In genomic region chr12:89373772-89374572, GRCh38 we compare ENCODE assay signal across 11 cellular contexts. TPM values are rescaled to one million over a fixed set of nuclear protein-coding genes. Genes with fewer than 3 reads are reported as not detected.
DNase-seq lines count a peak whose midpoint lies in the region; ATAC-seq and TF ChIP-seq lines count a peak whose summit lies in the region.
"Had no signal": no experiment of that assay in that cellular context is flagged by ENCODE, and none has a peak within 500 bp of the region (broad histone marks: within the 10 kb centered on the region; RNA-seq: fewer than 3 reads in every experiment).

No MANE protein-coding gene starts in this region.

- H3K4me3 ChIP-seq in fibroblast of the aortic adventitia (ENCODE audit: low read depth, low read length): no peak overlapping the region
- no peak overlapping the region for H3K4me3 ChIP-seq in ovary

- H3K4me1 ChIP-seq in ovary (ENCODE audit: insufficient read depth): no peaks in the 10 kb centered on the region

- H3K27me3 ChIP-seq in ovary: no peaks in the 10 kb centered on the region

- H3K9me3 ChIP-seq in ovary: no peaks in the 10 kb centered on the region

- no peak overlapping the region for H3K27ac ChIP-seq in ovary

- TF ChIP-seq POLR2A in ovary (IDR thresholded peaks at IDR 0.05): no peak

- WGBS in ovary, 3 donors: 5 to 8% (median 7%) methylated on average over 2 of the region's 2 CpGs

- intact Hi-C loops in ovary (cut with DNase I): no loop called here

- DNase-seq in Daoy (ENCODE audit: low read depth) (peak; percentile 80), fibroblast of the aortic adventitia (ENCODE audit: low read depth) (peak; percentile 88), omental fat pad (ENCODE audit: low spot score) (no peak), NCI-H2107 treated with DMSO at 0.1 percent for 48 hours (lab: John Stamatoyannopoulos, UW; ENCODE audit: unreplicated experiment) (no peak), GDM1 (lab: John Stamatoyannopoulos, UW) (no peak), ovary (no peak)
- DNase-seq in stimulated activated CD4-positive, alpha-beta T cell treated with anti-CD3 and anti-CD28 coated beads, Interleukin-4, amount 100 ng/mL, for 4 hours: no peak
- DNase-seq: activated T-cell treated with anti-CD3 and anti-CD28 coated beads, Interleukin-2, amount 50 U/mL, for 1 hour; CD4-positive, CD25-positive, alpha-beta regulatory T cell; NCI-H146 had no signal

- TF ChIP-seq CTCF in fibroblast of the aortic adventitia (IDR thresholded peaks at IDR 0.05; ENCODE audit: insufficient read depth, low read length) (no peak), omental fat pad (IDR thresholded peaks at IDR 0.05) (no peak), ovary (IDR thresholded peaks at IDR 0.05) (no peak)

- no peaks in the 10 kb centered on the region for H3K36me3 ChIP-seq in ovary

- TF ChIP-seq EP300 in ovary (IDR thresholded peaks at IDR 0.05): no peak

- ATAC-seq in SK-N-SH treated with all-trans-retinoic acid at 6 μM for 48 hours: peak; percentile 66
- ATAC-seq in omental fat pad (ENCODE audit: low FRiP score): peak; percentile 87

TF ChIP-seq in SK-N-SH treated with all-trans-retinoic acid at 6 μM for 48 hours, 23 proteins besides CTCF, POLR2A, EP300 and RAD21:
- TF ChIP-seq ZNF70 (CRISPR knock-in tag; IDR thresholded peaks at IDR 0.05) (no peak), CREB5 (CRISPR knock-in tag; IDR thresholded peaks at IDR 0.05; ENCODE audit: low read depth) (no peak), CSRNP3 (CRISPR knock-in tag; IDR thresholded peaks at IDR 0.05) (no peak), TOX (CRISPR knock-in tag; IDR thresholded peaks at IDR 0.05; ENCODE audit: borderline replicate concordance) (no peak), GLIS3 (CRISPR knock-in tag; IDR thresholded peaks at IDR 0.05) (no peak), POU6F1 (CRISPR knock-in tag; IDR thresholded peaks at IDR 0.05; ENCODE audit: borderline replicate concordance, low read depth) (no peak), TCF4 (CRISPR knock-in tag; IDR thresholded peaks at IDR 0.05; ENCODE audit: borderline replicate concordance) (no peak), ZFP3 (CRISPR knock-in tag; IDR thresholded peaks at IDR 0.05) (no peak), TSHZ2 (CRISPR knock-in tag; IDR thresholded peaks at IDR 0.05) (no peak), OSR1 (CRISPR knock-in tag; IDR thresholded peaks at IDR 0.05) (no peak), PPARA (CRISPR knock-in tag; IDR thresholded peaks at IDR 0.05; ENCODE audit: borderline replicate concordance) (no peak), ESRRG (CRISPR knock-in tag; IDR thresholded peaks at IDR 0.05) (no peak), ISL1 (CRISPR knock-in tag; IDR thresholded peaks at IDR 0.05) (no peak), CSDC2 (CRISPR knock-in tag; IDR thresholded peaks at IDR 0.05) (no peak), SNAI2 (CRISPR knock-in tag; IDR thresholded peaks at IDR 0.05) (no peak)

RNA-seq across cellular contexts. Expression of gene DUSP6, which starts 21.7 kb away (rescaled TPM):
- 72.9 and 94.7 TPM in 2 replicates for total RNA-seq in Daoy (2014; rRNA removed; shearing (Covaris generic))
- total RNA-seq in fibroblast of the aortic adventitia (ENCODE audit: low replicate concordance): 17.1 and 33.9 TPM in 2 replicates
- 100 to 1,000 TPM; 201 to 329 (median 213) TPM for total RNA-seq in omental fat pad
- total RNA-seq in ovary: 10 to 100 TPM; 10.8 to 34.4 (median 20.1) TPM
- 10 to 100 TPM; 20.6 to 35.5 TPM for polyA plus RNA-seq in ovary

Comparison
In these comparisons a context has a peak if more than half of its experiments do, and no peak if none do; other contexts are left out.
1. DNase-seq: peak in Daoy (single experiment) and fibroblast of the aortic adventitia (single experiment); none in omental fat pad (single experiment), NCI-H2107 treated with DMSO at 0.1 percent for 48 hours (single experiment), stimulated activated CD4-positive, alpha-beta T cell treated with anti-CD3 and anti-CD28 coated beads, Interleukin-4, amount 100 ng/mL, for 4 hours (0 of 2), GDM1 (single experiment) and ovary (0 of 5).